ENCODE assay signal across 18 cellular contexts in genomic region chr5:138565100-138565821, GRCh38. TPM values are rescaled to one million over a fixed set of nuclear protein-coding genes. Genes with fewer than 3 reads are reported as not detected.
DNase-seq lines count a peak whose midpoint lies in the region; ATAC-seq, FAIRE-seq and TF ChIP-seq lines count a peak whose summit lies in the region.
"Had no signal": no experiment of that assay in that cellular context is flagged by ENCODE, and none has a peak within 500 bp of the region (broad histone marks: within the 10 kb centered on the region; RNA-seq: fewer than 3 reads in every experiment).

No MANE protein-coding gene starts in this region.

- H3K9ac ChIP-seq in HepG2 (ENCODE audit: insufficient read depth, low read depth, low read length), result no peak overlapping the region
- H3K9ac ChIP-seq in endodermal cell (ENCODE audit: extremely low read depth, low read length, poor library complexity, severe bottlenecking), result no peak overlapping the region
- H3K9ac ChIP-seq: SK-N-SH had no signal

- H4K20me1 ChIP-seq in HepG2 (ENCODE audit: insufficient read depth, low read length), result peaks cover 32% of the 10 kb centered on the region; the same call in 1 of the 2 replicates

- peaks cover 66 to 84% (median 79%) of the 10 kb centered on the region in 3 donors for H3K4me1 Mint-ChIP-seq in CD8-positive, alpha-beta memory T cell
- H3K4me1 Mint-ChIP-seq in activated CD4-positive, alpha-beta memory T cell treated with anti-CD3 and anti-CD28 coated beads, Interleukin-2, amount 10 ng/mL, durations not matched to agents 7 days and 5 days, result peaks cover 69% of the 10 kb centered on the region
- H3K4me1 Mint-ChIP-seq in nephron progenitor cell (peaks cover 26% of the 10 kb centered on the region), endodermal cell (peaks cover 2% of the 10 kb centered on the region)

- H3K27me3 ChIP-seq in CD8-positive, alpha-beta memory T cell (ENCODE audit: insufficient read depth, low read length, poor library complexity, severe bottlenecking), result no peaks in the 10 kb centered on the region
- H3K27me3 ChIP-seq in HepG2 (ENCODE audit: control insufficient read depth in 1 of 2, insufficient read depth in 2 of 2, low read length in 2 of 2), result no peaks in the 10 kb centered on the region
- no peaks in the 10 kb centered on the region for H3K27me3 ChIP-seq in endodermal cell (ENCODE audit: control insufficient read depth, insufficient read depth, low read length, poor library complexity, severe bottlenecking)
- H3K27me3 ChIP-seq: BE2C, body of pancreas had no signal

- TF ChIP-seq POLR2A in HepG2 (IDR thresholded peaks at IDR 0.05; ENCODE audit: insufficient read depth in 1 of 2, low read depth in 2 of 2, low read length in 2 of 2), result 0 out of 4 replicates have a peak, but pooled peaks of 1 of the 2 experiments have one; percentile 12

- peak overlapping the region; percentile 68 for H3K27ac ChIP-seq in CD8-positive, alpha-beta memory T cell (ENCODE audit: low read depth, low read length)
- H3K27ac ChIP-seq in HepG2 (ENCODE audit: extremely low read length, insufficient read depth, low read length) (no peak overlapping the region), endodermal cell (ENCODE audit: low read depth, low read length) (no peak overlapping the region)
- H3K27ac ChIP-seq: body of pancreas, HL-60 had no signal

- H3K27me3 Mint-ChIP-seq in CD8-positive, alpha-beta memory T cell, result no peaks in the 10 kb centered on the region
- no peaks in the 10 kb centered on the region for H3K27me3 Mint-ChIP-seq in activated CD4-positive, alpha-beta memory T cell treated with anti-CD3 and anti-CD28 coated beads, Interleukin-2, amount 10 ng/mL, durations not matched to agents 7 days and 5 days
- H3K27me3 Mint-ChIP-seq in nephron progenitor cell (ENCODE audit: low read depth, poor library complexity) (no peaks in the 10 kb centered on the region), endodermal cell (ENCODE audit: insufficient read depth) (no peaks in the 10 kb centered on the region)
- H3K27me3 Mint-ChIP-seq: progenitor cell of endocrine pancreas had no signal

- peak overlapping the region; percentile 19 to 90 (median 80) for H3K4me3 Mint-ChIP-seq in CD8-positive, alpha-beta memory T cell
- peak overlapping the region; percentile 67 for H3K4me3 Mint-ChIP-seq in activated CD4-positive, alpha-beta memory T cell treated with anti-CD3 and anti-CD28 coated beads, Interleukin-2, amount 10 ng/mL, durations not matched to agents 7 days and 5 days
- no peak overlapping the region for H3K4me3 Mint-ChIP-seq in nephron progenitor cell
- no peak overlapping the region for H3K4me3 Mint-ChIP-seq in endodermal cell

- no peak overlapping the region for H2AFZ ChIP-seq in HepG2 (ENCODE audit: low read length)

- ATAC-seq in GM21381 (IDR thresholded peaks at IDR 0.05; ENCODE audit: unreplicated experiment) (peak; percentile 76), HepG2 (no peak)
- ATAC-seq: body of pancreas, left colon had no signal

- FAIRE-seq in HepG2 (lab: Jason Lieb, UNC), result no peak

- POLR2A ChIA-PET in CD8-positive, alpha-beta memory T cell (lab: Charles Lee), result interaction anchor here (0.7 to 2.3 kb wide), 4 partner anchors 10 to 946 kb away, joined by 4 to 26 read pairs (median 10); partner anchors contain the start of genes ETF1 and HSPA9
- POLR2A ChIA-PET in activated CD4-positive, alpha-beta memory T cell treated with anti-CD3 and anti-CD28 coated beads, Interleukin-2, amount 10 ng/mL, durations not matched to agents 7 days and 5 days (lab: Charles Lee), result interaction anchor here (0.6 to 5.3 kb wide), 7 partner anchors 10 to 878 kb away, joined by 3 to 58 read pairs (median 5); partner anchors contain the start of genes EGR1, ETF1 and HSPA9
- POLR2A ChIA-PET in HepG2 (lab: Yijun Ruan, JAX), result interaction anchor here (1.0 to 2.7 kb wide), 4 partner anchors 10 to 22 kb away, joined by 4 to 9 read pairs (median 6); partner anchors contain the start of genes ETF1 and HSPA9

- TF ChIP-seq CTCF in HepG2 (CRISPR knock-in tag; IDR thresholded peaks at IDR 0.05) (no peak), nephron progenitor cell (IDR thresholded peaks at IDR 0.05) (no peak), endodermal cell (conservative IDR thresholded peaks at IDR 0.05) (no peak)

- H3K27ac Mint-ChIP-seq in CD8-positive, alpha-beta memory T cell, result peak overlapping the region; percentile 83 to 100 (median 96)
- peak overlapping the region; percentile 98 for H3K27ac Mint-ChIP-seq in activated CD4-positive, alpha-beta memory T cell treated with anti-CD3 and anti-CD28 coated beads, Interleukin-2, amount 10 ng/mL, durations not matched to agents 7 days and 5 days
- H3K27ac Mint-ChIP-seq in nephron progenitor cell (no peak overlapping the region), endodermal cell (no peak overlapping the region)
- H3K27ac Mint-ChIP-seq: progenitor cell of endocrine pancreas had no signal

- peaks cover 32% of the 10 kb centered on the region for H3K4me1 ChIP-seq in CD8-positive, alpha-beta memory T cell (ENCODE audit: insufficient read depth, low read length)
- H3K4me1 ChIP-seq in HepG2 (ENCODE audit: insufficient read depth, low read length), result peaks cover 45% of the 10 kb centered on the region
- no peaks in the 10 kb centered on the region for H3K4me1 ChIP-seq in endodermal cell (ENCODE audit: control insufficient read depth, insufficient read depth, low read length)
- H3K4me1 ChIP-seq: BE2C, body of pancreas had no signal

- in situ Hi-C loops in HepG2 (cut with HindIII; ENCODE audit: extremely low pct_ligation_motif_present, low pct_unique_long_range_greater_than_20kb), result no loop called here

- H3K9me3 ChIP-seq in CD8-positive, alpha-beta memory T cell (ENCODE audit: low read length), result no peaks in the 10 kb centered on the region
- H3K9me3 ChIP-seq in HepG2 (ENCODE audit: low read length) (no peaks in the 10 kb centered on the region), endodermal cell (ENCODE audit: control insufficient read depth, low read length) (no peaks in the 10 kb centered on the region)
- H3K9me3 ChIP-seq: BE2C, body of pancreas, SK-N-SH had no signal

- 95% methylated on average over 7 of the region's 7 CpGs for WGBS in HepG2 (ENCODE audit: low lambda C conversion rate)
- WGBS in endodermal cell (ENCODE audit: insufficient coverage in 1 of 2, insufficient read length in 1 of 2), 2 experiments, result 76 to 94% methylated on average over 3 to 7 of the region's 7 CpGs

- CTCF ChIA-PET in CD8-positive, alpha-beta memory T cell (lab: Charles Lee), result interaction anchor here (1.1 to 2.3 kb wide), 3 partner anchors 10 to 213 kb away, joined by 3 to 18 read pairs (median 3); partner anchors contain the start of gene HSPA9
- CTCF ChIA-PET in activated CD4-positive, alpha-beta memory T cell treated with anti-CD3 and anti-CD28 coated beads, Interleukin-2, amount 10 ng/mL, durations not matched to agents 7 days and 5 days (lab: Charles Lee), result interaction anchor here (1.0 to 1.2 kb wide), 3 partner anchors 10 to 100 kb away, joined by 4 to 11 read pairs (median 6); partner anchors contain the start of genes EGR1, ETF1 and HSPA9
- CTCF ChIA-PET in HepG2 (lab: Yijun Ruan, JAX; ENCODE audit: low intra/inter-chr PET ratio, low total read pairs), result no interaction called here

- peaks cover 23 to 85% (median 42%) of the 10 kb centered on the region in 3 donors for H3K36me3 Mint-ChIP-seq in CD8-positive, alpha-beta memory T cell
- peaks cover 84% of the 10 kb centered on the region for H3K36me3 Mint-ChIP-seq in activated CD4-positive, alpha-beta memory T cell treated with anti-CD3 and anti-CD28 coated beads, Interleukin-2, amount 10 ng/mL, durations not matched to agents 7 days and 5 days (ENCODE audit: low read depth)
- peaks cover 76% of the 10 kb centered on the region for H3K36me3 Mint-ChIP-seq in nephron progenitor cell (ENCODE audit: low read depth)
- peaks cover 81% of the 10 kb centered on the region for H3K36me3 Mint-ChIP-seq in endodermal cell (ENCODE audit: low read depth)

- no peaks in the 10 kb centered on the region for H3K9me3 Mint-ChIP-seq in CD8-positive, alpha-beta memory T cell
- H3K9me3 Mint-ChIP-seq in activated CD4-positive, alpha-beta memory T cell treated with anti-CD3 and anti-CD28 coated beads, Interleukin-2, amount 10 ng/mL, durations not matched to agents 7 days and 5 days, result no peaks in the 10 kb centered on the region
- H3K9me3 Mint-ChIP-seq in nephron progenitor cell, result no peaks in the 10 kb centered on the region
- H3K9me3 Mint-ChIP-seq in endodermal cell, result no peaks in the 10 kb centered on the region

- peaks cover 71% of the 10 kb centered on the region for H3K36me3 ChIP-seq in CD8-positive, alpha-beta memory T cell (ENCODE audit: insufficient read depth, low read length)
- peaks cover 26 to 91% of the 10 kb centered on the region in 2 experiments for H3K36me3 ChIP-seq in HepG2 (replicated peaks in 1 of 2; ENCODE audit: control insufficient read depth in 1 of 2, insufficient read depth in 2 of 2, low read length in 2 of 2)
- H3K36me3 ChIP-seq in endodermal cell (ENCODE audit: control insufficient read depth, insufficient read depth, low read length), result peaks cover 88% of the 10 kb centered on the region

- H3K4me2 ChIP-seq in HepG2 (ENCODE audit: low read depth, low read length), result no peak overlapping the region
- H3K4me2 ChIP-seq: SK-N-SH had no signal

- no peak for TF ChIP-seq RAD21 in HepG2 (CRISPR knock-in tag; IDR thresholded peaks at IDR 0.05)

- TF ChIP-seq EP300 in HepG2 (IDR thresholded peaks at IDR 0.05; ENCODE audit: low read depth in 2 of 2, low read length in 2 of 2) (no peak), HepG2 (CRISPR knock-in tag; IDR thresholded peaks at IDR 0.05; ENCODE audit: borderline replicate concordance) (no peak)

- BruUV-seq in HepG2 (replicated peaks; lab: Mats Ljungman, UMichigan), result no TSS peak

- intact Hi-C loops in HepG2 (cut with micrococcal nuclease; ENCODE audit: unreplicated experiment), result no loop called here

- H3K4me3 ChIP-seq in CD8-positive, alpha-beta memory T cell (ENCODE audit: low read length), result peak overlapping the region; percentile 17
- H3K4me3 ChIP-seq in HepG2 (replicated peaks in 1 of 3; ENCODE audit: insufficient read depth in 1 of 3, low read depth in 2 of 3, low read length in 3 of 3) (no peak overlapping the region), endodermal cell (ENCODE audit: low read length) (no peak overlapping the region)
- H3K4me3 ChIP-seq: body of pancreas had no signal

- peak; percentile 9 to 88 (median 63) for DNase-seq in CD8-positive, alpha-beta memory T cell
- peak; percentile 59 for DNase-seq in activated CD4-positive, alpha-beta memory T cell treated with anti-CD3 and anti-CD28 coated beads, Interleukin-2, amount 10 ng/mL, durations not matched to agents 7 days and 5 days
- DNase-seq in HepG2 (ENCODE audit: low spot score), result no peak
- no peak for DNase-seq in nephron progenitor cell
- no peak for DNase-seq in activated CD8-positive, alpha-beta memory T cell treated with anti-CD3 and anti-CD28 coated beads, Interleukin-2, amount 50 U/mL, for 4 hours
- DNase-seq in kidney tubule cell (ENCODE audit: low spot score), result no peak
- no peak for DNase-seq in endodermal cell
- DNase-seq: BE2C, body of pancreas, DMS53, Karpas-422, left colon, NCI-H1417 treated with DMSO at 0.1 percent for 48 hours, NCI-H226, SK-N-SH had no signal

- peaks cover 68% of the 10 kb centered on the region for H3K79me2 ChIP-seq in HepG2 (ENCODE audit: insufficient read depth, low read length)

RNA-seq across cellular contexts. Expression of gene HSPA9, which starts 9.9 kb away (rescaled TPM):
- total RNA-seq in CD8-positive, alpha-beta memory T cell, result 100 to 1,000 TPM; 468 to 498 TPM
- polyA plus RNA-seq in CD8-positive, alpha-beta memory T cell, result 171 TPM
- 100 to 1,000 TPM; 205 to 217 TPM for total RNA-seq in activated CD4-positive, alpha-beta memory T cell treated with anti-CD3 and anti-CD28 coated beads, Interleukin-2, amount 10 ng/mL, durations not matched to agents 7 days and 5 days
- total RNA-seq in HepG2 (2016; rRNA removed; fragmentation: Illumina TruSeq; extraction: Trizol) (478 and 735 TPM in 2 replicates), endodermal cell (100 to 1,000 TPM; 201 to 212 TPM)
- 60.7 and 67.1 TPM in 2 replicates for total RNA-seq in HepG2 (2016; cell fraction: cytosol; rRNA removed; fragmentation: Illumina TruSeq; extraction: Trizol; ENCODE audit: low read depth)
- total RNA-seq in HepG2 (2016; cell fraction: insoluble cytoplasmic fraction; rRNA removed; fragmentation: Illumina TruSeq; extraction: Trizol), result 492 and 742 TPM in 2 replicates
- 128 and 136 TPM in 2 replicates for total RNA-seq in HepG2 (2016; cell fraction: membrane; rRNA removed; fragmentation: Illumina TruSeq; extraction: Trizol)
- total RNA-seq in HepG2 (2016; cell fraction: nucleus; rRNA removed; fragmentation: Illumina TruSeq; extraction: Trizol), result 233 and 239 TPM in 2 replicates
- polyA plus RNA-seq in HepG2 (2011; rRNA removed), result 165 and 187 TPM in 2 replicates
- polyA plus RNA-seq in HepG2 (2011; cell fraction: cytosol; rRNA removed), result 153 and 171 TPM in 2 replicates
- polyA plus RNA-seq in HepG2 (2011; cell fraction: nucleus; rRNA removed), result 105 and 119 TPM in 2 replicates
- 281 and 405 TPM in 2 replicates for polyA plus RNA-seq in HepG2 (2012)
- 26.8 and 33.1 TPM in 2 replicates for polyA plus RNA-seq in HepG2 (2016; cell fraction: cytosol; fragmentation: Illumina TruSeq; extraction: Trizol; ENCODE audit: low read depth)
- polyA plus RNA-seq in HepG2 (2016; cell fraction: insoluble cytoplasmic fraction; fragmentation: Illumina TruSeq; extraction: Trizol; ENCODE audit: low read depth), result 585 and 612 TPM in 2 replicates
- 74.1 and 78.6 TPM in 2 replicates for polyA plus RNA-seq in HepG2 (2016; cell fraction: membrane; fragmentation: Illumina TruSeq; extraction: Trizol; ENCODE audit: low read depth)
- 287 and 304 TPM in 2 replicates for polyA plus RNA-seq in HepG2 (2016; cell fraction: nucleus; fragmentation: Illumina TruSeq; extraction: Trizol; ENCODE audit: insufficient read depth, low read depth)
- polyA minus RNA-seq in HepG2 (2011; rRNA and poly(A)+ RNA removed; ENCODE audit: low replicate concordance), result 402 and 449 TPM in 2 replicates
- 171 and 204 TPM in 2 replicates for polyA minus RNA-seq in HepG2 (2011; cell fraction: cytosol; rRNA and poly(A)+ RNA removed)
- 196 and 222 TPM in 2 replicates for polyA minus RNA-seq in HepG2 (2011; cell fraction: nucleus; rRNA and poly(A)+ RNA removed)
- polyA plus RNA-seq in endodermal cell (2013, experiment 1 of 2), result 141 TPM
- 120 TPM for polyA plus RNA-seq in endodermal cell (2013, experiment 2 of 2)

RNA-seq across cellular contexts. Expression of gene ETF1, which starts 22.2 kb away (rescaled TPM):
- 100 to 1,000 TPM; 239 to 246 TPM for total RNA-seq in CD8-positive, alpha-beta memory T cell
- polyA plus RNA-seq in CD8-positive, alpha-beta memory T cell, result 29.4 TPM
- total RNA-seq in activated CD4-positive, alpha-beta memory T cell treated with anti-CD3 and anti-CD28 coated beads, Interleukin-2, amount 10 ng/mL, durations not matched to agents 7 days and 5 days, result 10 to 100 TPM; 77.5 to 81.7 TPM
- 184 and 270 TPM in 2 replicates for total RNA-seq in HepG2 (2016; rRNA removed; fragmentation: Illumina TruSeq; extraction: Trizol)
- total RNA-seq in HepG2 (2016; cell fraction: cytosol; rRNA removed; fragmentation: Illumina TruSeq; extraction: Trizol; ENCODE audit: low read depth), result 51.8 and 53.7 TPM in 2 replicates
- total RNA-seq in HepG2 (2016; cell fraction: insoluble cytoplasmic fraction; rRNA removed; fragmentation: Illumina TruSeq; extraction: Trizol), result 190 and 264 TPM in 2 replicates
- 150 and 153 TPM in 2 replicates for total RNA-seq in HepG2 (2016; cell fraction: membrane; rRNA removed; fragmentation: Illumina TruSeq; extraction: Trizol)
- total RNA-seq in HepG2 (2016; cell fraction: nucleus; rRNA removed; fragmentation: Illumina TruSeq; extraction: Trizol), result 90.0 and 98.4 TPM in 2 replicates
- polyA plus RNA-seq in HepG2 (2011; rRNA removed), result 45.3 and 52.1 TPM in 2 replicates
- 30.2 and 38.0 TPM in 2 replicates for polyA plus RNA-seq in HepG2 (2011; cell fraction: cytosol; rRNA removed)
- polyA plus RNA-seq in HepG2 (2011; cell fraction: nucleus; rRNA removed), result 22.1 and 27.0 TPM in 2 replicates
- polyA plus RNA-seq in HepG2 (2012), result 73.5 and 77.9 TPM in 2 replicates
- 58.4 and 64.0 TPM in 2 replicates for polyA plus RNA-seq in HepG2 (2016; cell fraction: cytosol; fragmentation: Illumina TruSeq; extraction: Trizol; ENCODE audit: low read depth)
- polyA plus RNA-seq in HepG2 (2016; cell fraction: insoluble cytoplasmic fraction; fragmentation: Illumina TruSeq; extraction: Trizol; ENCODE audit: low read depth), result 240 and 256 TPM in 2 replicates
- polyA plus RNA-seq in HepG2 (2016; cell fraction: membrane; fragmentation: Illumina TruSeq; extraction: Trizol; ENCODE audit: low read depth), result 110 and 111 TPM in 2 replicates
- polyA plus RNA-seq in HepG2 (2016; cell fraction: nucleus; fragmentation: Illumina TruSeq; extraction: Trizol; ENCODE audit: insufficient read depth, low read depth), result 129 and 137 TPM in 2 replicates
- polyA minus RNA-seq in HepG2 (2011; rRNA and poly(A)+ RNA removed; ENCODE audit: low replicate concordance), result 28.2 and 68.1 TPM in 2 replicates
- 50.5 and 61.1 TPM in 2 replicates for polyA minus RNA-seq in HepG2 (2011; cell fraction: cytosol; rRNA and poly(A)+ RNA removed)
- 51.4 and 66.6 TPM in 2 replicates for polyA minus RNA-seq in HepG2 (2011; cell fraction: nucleus; rRNA and poly(A)+ RNA removed)
- total RNA-seq in endodermal cell, result 100 to 1,000 TPM; 106 to 109 TPM
- 87.7 TPM for polyA plus RNA-seq in endodermal cell (2013, experiment 1 of 2)
- polyA plus RNA-seq in endodermal cell (2013, experiment 2 of 2), result 88.3 TPM

Comparison
In these comparisons a context has a peak if more than half of its experiments do, and no peak if none do; other contexts are left out.
1. DNase-seq: peak in CD8-positive, alpha-beta memory T cell (5 of 5) and activated CD4-positive, alpha-beta memory T cell treated with anti-CD3 and anti-CD28 coated beads, Interleukin-2, amount 10 ng/mL, durations not matched to agents 7 days and 5 days (single experiment); none in HepG2 (single experiment), nephron progenitor cell (single experiment), activated CD8-positive, alpha-beta memory T cell treated with anti-CD3 and anti-CD28 coated beads, Interleukin-2, amount 50 U/mL, for 4 hours (single experiment), kidney tubule cell (single experiment) and endodermal cell (single experiment).
2. H3K27ac Mint-ChIP-seq: peak in CD8-positive, alpha-beta memory T cell (8 of 8) and activated CD4-positive, alpha-beta memory T cell treated with anti-CD3 and anti-CD28 coated beads, Interleukin-2, amount 10 ng/mL, durations not matched to agents 7 days and 5 days (single experiment); none in nephron progenitor cell (single experiment) and endodermal cell (single experiment).
3. H3K4me3 Mint-ChIP-seq: peak in CD8-positive, alpha-beta memory T cell (7 of 7) and activated CD4-positive, alpha-beta memory T cell treated with anti-CD3 and anti-CD28 coated beads, Interleukin-2, amount 10 ng/mL, durations not matched to agents 7 days and 5 days (single experiment); none in nephron progenitor cell (single experiment) and endodermal cell (single experiment).